In genomic region chr17:75504347-75505151, GRCh38 we compare ENCODE assay signal across 8 cellular contexts. TPM values are rescaled to one million over a fixed set of nuclear protein-coding genes. Genes with fewer than 3 reads are reported as not detected.
DNase-seq lines count a peak whose midpoint lies in the region; ATAC-seq and TF ChIP-seq lines count a peak whose summit lies in the region.

No MANE protein-coding gene starts in this region.

- CTCF ChIA-PET in CD4-positive, alpha-beta memory T cell (lab: Charles Lee; ENCODE audit: partially characterized antibody): interaction anchor here (0.6 to 1.8 kb wide), 7 partner anchors 15 to 289 kb away, joined by 3 to 5 read pairs (median 3); partner anchors contain the start of genes LLGL2 and TMEM94

- no peaks in the 10 kb centered on the region for H3K4me1 Mint-ChIP-seq in CD4-positive, alpha-beta memory T cell
- H3K4me1 Mint-ChIP-seq in endothelial cell (ENCODE audit: unreplicated experiment) (peaks cover 3% of the 10 kb centered on the region), osteocyte (ENCODE audit: unreplicated experiment) (peaks cover 11% of the 10 kb centered on the region)

- H3K9me3 Mint-ChIP-seq in CD4-positive, alpha-beta memory T cell: no peaks in the 10 kb centered on the region
- H3K9me3 Mint-ChIP-seq in endothelial cell (ENCODE audit: unreplicated experiment) (no peaks in the 10 kb centered on the region), osteocyte (ENCODE audit: unreplicated experiment) (no peaks in the 10 kb centered on the region)

- H3K36me3 Mint-ChIP-seq in CD4-positive, alpha-beta memory T cell: peaks cover 0 to 5% of the 10 kb centered on the region in 2 donors
- H3K36me3 Mint-ChIP-seq in endothelial cell (ENCODE audit: low read depth, unreplicated experiment) (peaks cover 9% of the 10 kb centered on the region), osteocyte (ENCODE audit: unreplicated experiment) (peaks cover 6% of the 10 kb centered on the region)

- H3K27ac ChIP-seq in CD4-positive, alpha-beta memory T cell (ENCODE audit: low read depth, low read length): no peak overlapping the region
- H3K27ac ChIP-seq in WERI-Rb-1: no peak overlapping the region

- TF ChIP-seq CTCF in WERI-Rb-1 (IDR thresholded peaks at IDR 0.05; ENCODE audit: low read depth, low read length): peak; percentile 97
- TF ChIP-seq CTCF in endothelial cell (IDR thresholded peaks at IDR 0.05; ENCODE audit: unreplicated experiment): no peak
- peak; percentile 53 for TF ChIP-seq CTCF in osteocyte (IDR thresholded peaks at IDR 0.05)

- DNase-seq in CD4-positive, alpha-beta memory T cell: peak in 4 of 5 donors; percentile 23 to 34 (median 30)
- DNase-seq in WERI-Rb-1 (peak; percentile 70), endothelial cell (ENCODE audit: low spot score) (peak; percentile 43), osteocyte (ENCODE audit: extremely low spot score, unreplicated experiment) (no peak), epidermal melanocyte (ENCODE audit: insufficient read length, low spot score) (no peak), NCI-H128 (lab: John Stamatoyannopoulos, UW; ENCODE audit: unreplicated experiment) (no peak)

- H3K9me3 ChIP-seq in CD4-positive, alpha-beta memory T cell (ENCODE audit: control insufficient read depth in 1 of 2, low read length in 2 of 2): no peaks in the 10 kb centered on the region
- no peaks in the 10 kb centered on the region for H3K9me3 ChIP-seq in WERI-Rb-1 (ENCODE audit: severe bottlenecking)

- H3K4me3 Mint-ChIP-seq in CD4-positive, alpha-beta memory T cell: no peak overlapping the region
- no peak overlapping the region for H3K4me3 Mint-ChIP-seq in endothelial cell (ENCODE audit: unreplicated experiment)
- no peak overlapping the region for H3K4me3 Mint-ChIP-seq in osteocyte (ENCODE audit: unreplicated experiment)

- no peak overlapping the region for H3K27ac Mint-ChIP-seq in CD4-positive, alpha-beta memory T cell
- H3K27ac Mint-ChIP-seq in endothelial cell (ENCODE audit: unreplicated experiment) (no peak overlapping the region), osteocyte (ENCODE audit: unreplicated experiment) (no peak overlapping the region)

- no peaks in the 10 kb centered on the region for H3K36me3 ChIP-seq in CD4-positive, alpha-beta memory T cell (ENCODE audit: insufficient read depth, low read length)
- H3K36me3 ChIP-seq in WERI-Rb-1: peaks cover 89% of the 10 kb centered on the region

- intact Hi-C loops in CD4-positive, alpha-beta memory T cell (cut with micrococcal nuclease): loop anchor here (1.0 kb wide), 1 partner anchor 21 kb away; the partner anchor contains the start of gene LLGL2

- ATAC-seq in HG03108 (IDR thresholded peaks at IDR 0.05; ENCODE audit: unreplicated experiment): peak; percentile 61
- no peak for ATAC-seq in HG03571 (IDR thresholded peaks at IDR 0.05; ENCODE audit: unreplicated experiment)

- H3K27me3 Mint-ChIP-seq in CD4-positive, alpha-beta memory T cell: no peaks in the 10 kb centered on the region
- peaks cover 17% of the 10 kb centered on the region for H3K27me3 Mint-ChIP-seq in endothelial cell (ENCODE audit: unreplicated experiment)
- H3K27me3 Mint-ChIP-seq in osteocyte (ENCODE audit: unreplicated experiment): no peaks in the 10 kb centered on the region

- H3K27me3 ChIP-seq in CD4-positive, alpha-beta memory T cell (ENCODE audit: insufficient read depth, low read length): no peaks in the 10 kb centered on the region
- no peaks in the 10 kb centered on the region for H3K27me3 ChIP-seq in WERI-Rb-1 (ENCODE audit: insufficient read depth, low read depth, severe bottlenecking)

- no peak overlapping the region for H3K4me3 ChIP-seq in CD4-positive, alpha-beta memory T cell (ENCODE audit: low read length in 2 of 2)
- no peak overlapping the region for H3K4me3 ChIP-seq in WERI-Rb-1 (ENCODE audit: low read depth, low read length)

- no peaks in the 10 kb centered on the region for H3K4me1 ChIP-seq in CD4-positive, alpha-beta memory T cell (ENCODE audit: insufficient read depth, low read length)

- POLR2A ChIA-PET in CD4-positive, alpha-beta memory T cell (lab: Charles Lee; ENCODE audit: partially characterized antibody): interaction anchor here (1.1 kb wide), 1 partner anchor 12 kb away, joined by 5 read pairs; the partner anchor contains the start of gene TSEN54

RNA-seq across cellular contexts. Expression of gene CASKIN2, which starts 10.8 kb away (rescaled TPM):
- under 1 TPM; 0.32 to 0.53 TPM for total RNA-seq in CD4-positive, alpha-beta memory T cell
- not detected for polyA plus RNA-seq in CD4-positive, alpha-beta memory T cell
- total RNA-seq in endothelial cell (ENCODE audit: unreplicated experiment) (47.8 TPM), osteocyte (28.1 and 32.6 TPM in 2 replicates)

RNA-seq across cellular contexts. Expression of gene TSEN54, which starts 11.8 kb away (rescaled TPM):
- 10 to 100 TPM; 45.7 to 49.3 TPM for total RNA-seq in CD4-positive, alpha-beta memory T cell
- polyA plus RNA-seq in CD4-positive, alpha-beta memory T cell: 100 to 1,000 TPM in 1 of 2 donors, 10 to 100 TPM in 1; 80.3 to 110 TPM
- total RNA-seq in endothelial cell (ENCODE audit: unreplicated experiment): 18.8 TPM
- 12.6 and 23.3 TPM in 2 replicates for total RNA-seq in osteocyte

RNA-seq across cellular contexts. Expression of gene LLGL2, which starts 20.9 kb away (rescaled TPM):
- total RNA-seq in CD4-positive, alpha-beta memory T cell: 10 to 100 TPM; 40.1 to 43.6 TPM
- 10 to 100 TPM; 19.3 to 24.4 TPM for polyA plus RNA-seq in CD4-positive, alpha-beta memory T cell
- total RNA-seq in endothelial cell (ENCODE audit: unreplicated experiment): 34.4 TPM
- 2.4 and 3.3 TPM in 2 replicates for total RNA-seq in osteocyte

RNA-seq across cellular contexts. Expression of gene TMEM94, which starts 48.1 kb away (rescaled TPM):
- total RNA-seq in CD4-positive, alpha-beta memory T cell: 100 to 1,000 TPM; 109 TPM
- polyA plus RNA-seq in CD4-positive, alpha-beta memory T cell: 10 to 100 TPM in 1 of 2 donors, 1 to 10 TPM in 1; 3.9 to 18.0 TPM
- total RNA-seq in endothelial cell (ENCODE audit: unreplicated experiment) (111 TPM), osteocyte (71.2 and 78.4 TPM in 2 replicates)

Comparison
In these comparisons a context has a peak if more than half of its experiments do, and no peak if none do; other contexts are left out.
1. DNase-seq: peak in CD4-positive, alpha-beta memory T cell (4 of 5), WERI-Rb-1 (single experiment) and endothelial cell (single experiment); none in osteocyte (single experiment), epidermal melanocyte (single experiment) and NCI-H128 (single experiment).
2. RNA of gene CASKIN2, which starts 10.8 kb away (total RNA-seq): 47.8 TPM in endothelial cell (single experiment) and 28.1 to 32.6 TPM in osteocyte; 0.32 to 0.53 TPM in CD4-positive, alpha-beta memory T cell; every median in the first group is over 10 times any median in the second.